8 cellular contexts compared by ENCODE assay signal in genomic region chr4:82373816-82374740, GRCh38. TPM values are rescaled to one million over a fixed set of nuclear protein-coding genes. Genes with fewer than 3 reads are reported as not detected.
A peak's percentile ranks its signal among the peaks of the same experiment; 100 is the strongest.
DNase-seq lines count a peak whose midpoint lies in the region; ATAC-seq and TF ChIP-seq lines count a peak whose summit lies in the region.

A gene with protein sequence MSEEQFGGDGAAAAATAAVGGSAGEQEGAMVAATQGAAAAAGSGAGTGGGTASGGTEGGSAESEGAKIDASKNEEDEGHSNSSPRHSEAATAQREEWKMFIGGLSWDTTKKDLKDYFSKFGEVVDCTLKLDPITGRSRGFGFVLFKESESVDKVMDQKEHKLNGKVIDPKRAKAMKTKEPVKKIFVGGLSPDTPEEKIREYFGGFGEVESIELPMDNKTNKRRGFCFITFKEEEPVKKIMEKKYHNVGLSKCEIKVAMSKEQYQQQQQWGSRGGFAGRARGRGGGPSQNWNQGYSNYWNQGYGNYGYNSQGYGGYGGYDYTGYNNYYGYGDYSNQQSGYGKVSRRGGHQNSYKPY (minus strand): TSS chr4:82373991. CDS start chr4:82373678, 313 bp downstream.

- H3K27ac Mint-ChIP-seq in T-helper 17 cell (peak within 1 kb of the TSS; percentile 99), progenitor cell of endocrine pancreas (peak within 1 kb of the TSS; percentile 100)

- H3K4me1 Mint-ChIP-seq in T-helper 17 cell: peaks cover 40% of the 10 kb centered on the region
- peaks cover 27% of the 10 kb centered on the region for H3K4me1 Mint-ChIP-seq in progenitor cell of endocrine pancreas (ENCODE audit: low read depth)

- peak within 1 kb of the TSS; percentile 95 for H3K4me3 ChIP-seq in left ventricle myocardium inferior

- H3K36me3 Mint-ChIP-seq in T-helper 17 cell (ENCODE audit: low read depth) (peaks cover 10% of the 10 kb centered on the region), progenitor cell of endocrine pancreas (ENCODE audit: insufficient read depth) (peaks cover 12% of the 10 kb centered on the region)

- intact Hi-C loops in left ventricle myocardium inferior (cut with micrococcal nuclease): loop anchor here (5.0 kb wide), 1 partner anchor 53 kb away; no protein-coding TSS in a partner anchor

- H3K4me1 ChIP-seq in left ventricle myocardium inferior: peaks cover 67% of the 10 kb centered on the region

- H3K9me3 ChIP-seq in T-helper 17 cell (ENCODE audit: control insufficient read depth, low read length, poor library complexity, severe bottlenecking): no peaks in the 10 kb centered on the region
- no peaks in the 10 kb centered on the region for H3K9me3 ChIP-seq in left ventricle myocardium inferior (replicated peaks)

- TF ChIP-seq POLR2A in GM15510 (IDR thresholded peaks at IDR 0.05; ENCODE audit: borderline replicate concordance, extremely low read depth, insufficient read length): peak; percentile 94

- DNase-seq in NCI-H1694 treated with DMSO at 0.1 percent for 48 hours (lab: John Stamatoyannopoulos, UW): peak; percentile 98
- DNase-seq in T-helper 17 cell: peak; percentile 77 to 86 (median 84)
- DNase-seq in amygdala (lab: John Stamatoyannopoulos, UW): peak; percentile 60 to 99 (median 96)
- peak; percentile 98 for DNase-seq in left ventricle myocardium inferior
- DNase-seq in progenitor cell of endocrine pancreas (ENCODE audit: low spot score, unreplicated experiment): peak; percentile 98
- DNase-seq in ureter (ENCODE audit: low spot score): peak; percentile 98

- H3K4me3 Mint-ChIP-seq in T-helper 17 cell (peak within 1 kb of the TSS; percentile 98), progenitor cell of endocrine pancreas (ENCODE audit: low read depth) (peak within 1 kb of the TSS; percentile 98)

- TF ChIP-seq CTCF in left ventricle myocardium inferior (IDR thresholded peaks at IDR 0.05; ENCODE audit: borderline replicate concordance) (peak; percentile 21), progenitor cell of endocrine pancreas (IDR thresholded peaks at IDR 0.05; ENCODE audit: unreplicated experiment) (no peak)

- no peaks in the 10 kb centered on the region for H3K27me3 ChIP-seq in left ventricle myocardium inferior (ENCODE audit: low read depth)

- H3K27ac ChIP-seq in left ventricle myocardium inferior (replicated peaks): peak within 1 kb of the TSS; percentile 99

- no peaks in the 10 kb centered on the region for H3K9me3 Mint-ChIP-seq in progenitor cell of endocrine pancreas (ENCODE audit: low read depth)

- peaks cover 5% of the 10 kb centered on the region for H3K36me3 ChIP-seq in left ventricle myocardium inferior

- ATAC-seq in HG02885 (IDR thresholded peaks at IDR 0.05; ENCODE audit: poor library complexity, unreplicated experiment): peak; percentile 93
- ATAC-seq in T-helper 17 cell: peak; percentile 87

- H3K27me3 Mint-ChIP-seq in T-helper 17 cell (no peaks in the 10 kb centered on the region), progenitor cell of endocrine pancreas (no peaks in the 10 kb centered on the region)

RNA-seq across cellular contexts. Expression of the gene that starts here (rescaled TPM):
- 100 to 1,000 TPM; 212 to 226 TPM for total RNA-seq in T-helper 17 cell
- total RNA-seq in left ventricle myocardium inferior: 93.0 TPM
- total RNA-seq in progenitor cell of endocrine pancreas: 400 and 416 TPM in 2 replicates
- total RNA-seq in ureter: 223 TPM

Comparison
In these comparisons a context has a peak if more than half of its experiments do, and no peak if none do; other contexts are left out.
1. Peak in every context shown above with its lines: DNase-seq, ATAC-seq, H3K4me3 ChIP-seq and H3K27ac ChIP-seq.